Comparison of ENCODE assay signal across 37 cellular contexts in the genomic region with DNA sequence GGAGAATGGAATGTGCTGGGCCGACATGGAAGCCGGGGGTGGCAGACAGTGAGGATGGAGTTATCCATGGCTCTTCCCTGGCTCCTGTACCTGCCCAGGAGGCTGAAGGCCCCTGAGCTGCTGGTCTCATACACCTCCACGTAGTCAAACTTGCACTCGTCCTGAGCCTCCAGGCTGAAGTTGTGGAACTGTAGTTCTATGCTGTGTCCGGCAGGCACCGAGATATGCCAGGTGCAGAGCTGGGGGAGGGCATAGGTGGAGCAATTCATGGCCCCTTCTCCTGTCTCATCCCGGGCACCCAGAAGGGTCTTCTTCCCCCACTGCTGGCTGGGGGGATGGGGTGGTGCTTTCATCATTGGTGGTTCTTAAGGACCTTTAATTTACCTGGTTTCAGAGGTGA. TPM values are rescaled to one million over a fixed set of nuclear protein-coding genes. Genes with fewer than 3 reads are reported as not detected.
"Had no signal": no experiment of that assay in that cellular context is flagged by ENCODE, and none has a peak within 500 bp of the region (broad histone marks: within the 10 kb centered on the region; RNA-seq: fewer than 3 reads in every experiment).

No MANE protein-coding gene starts in this region.

- DNase-seq: activated CD4-positive, alpha-beta T cell treated with anti-CD3 and anti-CD28 coated beads for 1 hour; activated CD4-positive, alpha-beta T cell treated with anti-CD3 and anti-CD28 coated beads for 4 hours; activated CD4-positive, alpha-beta T cell treated with anti-CD3 and anti-CD28 coated beads, Interleukin-2, amount 50 U/mL, for 1 hour; activated CD4-positive, alpha-beta T cell treated with anti-CD3 and anti-CD28 coated beads, Interleukin-2, amount 50 U/mL, for 48 hours; activated CD8-positive, alpha-beta memory T cell treated with anti-CD3 and anti-CD28 coated beads for 24 hours; activated CD8-positive, alpha-beta T cell treated with anti-CD3 and anti-CD28 coated beads for 36 hours; activated effector memory CD4-positive, alpha-beta T cell treated with Interleukin-2 at 50 U/mL for 16 hours; activated gamma-delta T cell treated with Interleukin-2 at 50 U/mL for 16 hours; activated naive CD4-positive, alpha-beta T cell treated with anti-CD3 and anti-CD28 coated beads, Interleukin-2, amount 50 U/mL, for 16 hours; activated naive CD4-positive, alpha-beta T cell treated with Interleukin-2 at 50 U/mL for 16 hours; activated T-cell treated with anti-CD3 and anti-CD28 coated beads, Interleukin-2, amount 50 U/mL, for 4 hours; amniotic stem cell; anterior cingulate cortex; brain microvascular endothelial cell; cortex of kidney; dermis blood vessel endothelial cell; effector CD4-positive, alpha-beta T cell; effector memory CD8-positive, alpha-beta T cell; esophagus squamous epithelium; foreskin melanocyte; T-helper 2 cell had no signal

- H3K27me3 ChIP-seq: gastroesophageal sphincter had no signal

- H3K36me3 Mint-ChIP-seq: activated naive CD8-positive, alpha-beta T cell; WTC11 had no signal

- H3K9me3 ChIP-seq: esophagus squamous epithelium, gastroesophageal sphincter had no signal

- H3K9me3 Mint-ChIP-seq: activated CD8-positive, alpha-beta T cell treated with anti-CD3 and anti-CD28 coated beads for 36 hours; activated T-cell treated with anti-CD3 and anti-CD28 coated beads, Interleukin-2, amount 50 U/mL, for 4 hours; activated T-helper 17 cell treated with anti-CD3 and anti-CD28 coated beads, Interleukin-2, amount 50 U/mL, for 72 hours; central memory CD8-positive, alpha-beta T cell; effector memory CD8-positive, alpha-beta T cell; WTC11 had no signal

- ATAC-seq: activated CD8-positive, alpha-beta T cell treated with anti-CD3 and anti-CD28 coated beads for 36 hours; activated T-cell treated with anti-CD3 and anti-CD28 coated beads, Interleukin-2, amount 50 U/mL, for 4 hours; activated T-helper 17 cell treated with anti-CD3 and anti-CD28 coated beads, Interleukin-2, amount 50 U/mL, for 72 hours; effector memory CD8-positive, alpha-beta T cell; gastroesophageal sphincter; WTC11 had no signal

- H3K27ac Mint-ChIP-seq: activated CD8-positive, alpha-beta T cell treated with anti-CD3 and anti-CD28 coated beads for 36 hours; activated naive CD8-positive, alpha-beta T cell; activated T-helper 17 cell treated with anti-CD3 and anti-CD28 coated beads, Interleukin-2, amount 50 U/mL, for 72 hours; effector memory CD8-positive, alpha-beta T cell; WTC11 had no signal

- H3K4me3 Mint-ChIP-seq: activated CD8-positive, alpha-beta T cell treated with anti-CD3 and anti-CD28 coated beads for 36 hours; activated naive CD8-positive, alpha-beta T cell; activated T-cell treated with anti-CD3 and anti-CD28 coated beads, Interleukin-2, amount 50 U/mL, for 4 hours; activated T-helper 17 cell treated with anti-CD3 and anti-CD28 coated beads, Interleukin-2, amount 50 U/mL, for 72 hours; central memory CD8-positive, alpha-beta T cell; effector memory CD8-positive, alpha-beta T cell; WTC11 had no signal

- H3K27ac ChIP-seq: brain microvascular endothelial cell, epithelial cell of prostate, esophagus squamous epithelium, gastroesophageal sphincter, VCaP had no signal

- H3K36me3 ChIP-seq: brain microvascular endothelial cell, esophagus squamous epithelium, gastroesophageal sphincter had no signal

- H3K4me3 ChIP-seq: esophagus squamous epithelium, gastroesophageal sphincter had no signal

RNA-seq across cellular contexts. Expression of a gene that starts 2.8 kb away (rescaled TPM):
- total RNA-seq: activated CD8-positive, alpha-beta T cell treated with anti-CD3 and anti-CD28 coated beads for 36 hours; activated T-cell treated with anti-CD3 and anti-CD28 coated beads, Interleukin-2, amount 50 U/mL, for 4 hours; activated T-helper 17 cell treated with anti-CD3 and anti-CD28 coated beads, Interleukin-2, amount 50 U/mL, for 72 hours; astrocyte; bronchial epithelial cell; cardiac septum; cerebellum; dermis blood vessel endothelial cell; endothelial cell of umbilical vein; esophagus squamous epithelium; fibroblast of lung; fibroblast of villous mesenchyme; T-helper 1 cell treated with Interleukin-12 subunit alpha and Interleukin-12 subunit beta and Interleukin-4 antibody, amounts not matched to agents 30 ng/mL and 1 ng/mL, for 36 hours; WTC11 had no signal
- polyA plus RNA-seq: esophagus, fibroblast of lung had no signal

RNA-seq across cellular contexts. Expression of a gene that starts 3.0 kb away (rescaled TPM):
- total RNA-seq: activated CD8-positive, alpha-beta T cell treated with anti-CD3 and anti-CD28 coated beads for 36 hours; activated T-cell treated with anti-CD3 and anti-CD28 coated beads, Interleukin-2, amount 50 U/mL, for 4 hours; activated T-helper 17 cell treated with anti-CD3 and anti-CD28 coated beads, Interleukin-2, amount 50 U/mL, for 72 hours; T-helper 1 cell treated with Interleukin-12 subunit alpha and Interleukin-12 subunit beta and Interleukin-4 antibody, amounts not matched to agents 30 ng/mL and 1 ng/mL, for 36 hours had no signal
